ENCODE assay signal across 1 cellular context in the genomic region with DNA sequence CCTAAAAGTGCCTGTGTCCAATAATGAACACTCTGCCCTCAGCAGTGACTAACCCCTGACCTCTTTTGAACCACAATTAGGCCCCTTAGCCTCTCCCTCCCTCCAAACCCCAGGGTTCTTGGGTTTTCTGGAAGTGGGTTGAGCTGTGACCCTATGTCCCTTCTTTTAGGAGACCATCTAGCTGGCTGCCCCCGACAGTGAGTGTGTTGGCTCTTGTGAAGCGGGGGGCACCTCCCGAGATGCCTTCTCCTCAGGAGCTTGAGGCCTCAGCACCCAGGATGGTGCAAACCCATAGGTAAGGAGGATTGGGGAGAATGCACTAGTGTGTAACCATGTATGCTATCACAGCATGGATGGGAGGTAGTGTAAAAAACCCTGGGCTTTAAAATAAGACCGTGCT.
TF ChIP-seq lines count a peak whose summit lies in the region.

No MANE protein-coding gene starts in this region.

TF ChIP-seq in GM23338, 12 proteins besides CTCF, POLR2A, EP300 and RAD21:
- no peak for TF ChIP-seq ETS1 (IDR thresholded peaks at IDR 0.05)
- no peak for TF ChIP-seq CREB1 (CRISPR knock-in tag; IDR thresholded peaks at IDR 0.05; ENCODE audit: low read depth)
- TF ChIP-seq EZH2 (IDR thresholded peaks at IDR 0.05; ENCODE audit: low read depth, unreplicated experiment) = no peak
- no peak for TF ChIP-seq ZNF114 (CRISPR knock-in tag; IDR thresholded peaks at IDR 0.05)
- TF ChIP-seq POLR2AphosphoS5 (IDR thresholded peaks at IDR 0.05; ENCODE audit: low read depth) = no peak
- TF ChIP-seq NANOG (IDR thresholded peaks at IDR 0.05; ENCODE audit: borderline replicate concordance) = no peak
- TF ChIP-seq ZNF331 (CRISPR knock-in tag; IDR thresholded peaks at IDR 0.05; ENCODE audit: low read depth) = no peak
- TF ChIP-seq JUNB (IDR thresholded peaks at IDR 0.05; ENCODE audit: unreplicated experiment) = no peak
- TF ChIP-seq EZH2phosphoT487 (IDR thresholded peaks at IDR 0.05; ENCODE audit: unreplicated experiment) = no peak
